Comparison of ENCODE assay signal across 1 cellular context in genomic region chr6:163329991-163330390, GRCh38.
TF ChIP-seq lines count a peak whose summit lies in the region.

No MANE protein-coding gene starts in this region.

TF ChIP-seq in GM23338, 12 proteins besides CTCF, POLR2A, EP300 and RAD21 (continued from another document):
- TF ChIP-seq ZNF114 (CRISPR knock-in tag; IDR thresholded peaks at IDR 0.05) (no peak), NANOG (IDR thresholded peaks at IDR 0.05; ENCODE audit: borderline replicate concordance) (no peak), STAT1 (IDR thresholded peaks at IDR 0.05; ENCODE audit: unreplicated experiment) (no peak), EZH2phosphoT487 (IDR thresholded peaks at IDR 0.05; ENCODE audit: unreplicated experiment) (no peak)
- TF ChIP-seq, protein P1, sequence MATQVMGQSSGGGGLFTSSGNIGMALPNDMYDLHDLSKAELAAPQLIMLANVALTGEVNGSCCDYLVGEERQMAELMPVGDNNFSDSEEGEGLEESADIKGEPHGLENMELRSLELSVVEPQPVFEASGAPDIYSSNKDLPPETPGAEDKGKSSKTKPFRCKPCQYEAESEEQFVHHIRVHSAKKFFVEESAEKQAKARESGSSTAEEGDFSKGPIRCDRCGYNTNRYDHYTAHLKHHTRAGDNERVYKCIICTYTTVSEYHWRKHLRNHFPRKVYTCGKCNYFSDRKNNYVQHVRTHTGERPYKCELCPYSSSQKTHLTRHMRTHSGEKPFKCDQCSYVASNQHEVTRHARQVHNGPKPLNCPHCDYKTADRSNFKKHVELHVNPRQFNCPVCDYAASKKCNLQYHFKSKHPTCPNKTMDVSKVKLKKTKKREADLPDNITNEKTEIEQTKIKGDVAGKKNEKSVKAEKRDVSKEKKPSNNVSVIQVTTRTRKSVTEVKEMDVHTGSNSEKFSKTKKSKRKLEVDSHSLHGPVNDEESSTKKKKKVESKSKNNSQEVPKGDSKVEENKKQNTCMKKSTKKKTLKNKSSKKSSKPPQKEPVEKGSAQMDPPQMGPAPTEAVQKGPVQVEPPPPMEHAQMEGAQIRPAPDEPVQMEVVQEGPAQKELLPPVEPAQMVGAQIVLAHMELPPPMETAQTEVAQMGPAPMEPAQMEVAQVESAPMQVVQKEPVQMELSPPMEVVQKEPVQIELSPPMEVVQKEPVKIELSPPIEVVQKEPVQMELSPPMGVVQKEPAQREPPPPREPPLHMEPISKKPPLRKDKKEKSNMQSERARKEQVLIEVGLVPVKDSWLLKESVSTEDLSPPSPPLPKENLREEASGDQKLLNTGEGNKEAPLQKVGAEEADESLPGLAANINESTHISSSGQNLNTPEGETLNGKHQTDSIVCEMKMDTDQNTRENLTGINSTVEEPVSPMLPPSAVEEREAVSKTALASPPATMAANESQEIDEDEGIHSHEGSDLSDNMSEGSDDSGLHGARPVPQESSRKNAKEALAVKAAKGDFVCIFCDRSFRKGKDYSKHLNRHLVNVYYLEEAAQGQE (IDR thresholded peaks at IDR 0.05; ENCODE audit: unreplicated experiment): no peak
- TF ChIP-seq, protein P2, sequence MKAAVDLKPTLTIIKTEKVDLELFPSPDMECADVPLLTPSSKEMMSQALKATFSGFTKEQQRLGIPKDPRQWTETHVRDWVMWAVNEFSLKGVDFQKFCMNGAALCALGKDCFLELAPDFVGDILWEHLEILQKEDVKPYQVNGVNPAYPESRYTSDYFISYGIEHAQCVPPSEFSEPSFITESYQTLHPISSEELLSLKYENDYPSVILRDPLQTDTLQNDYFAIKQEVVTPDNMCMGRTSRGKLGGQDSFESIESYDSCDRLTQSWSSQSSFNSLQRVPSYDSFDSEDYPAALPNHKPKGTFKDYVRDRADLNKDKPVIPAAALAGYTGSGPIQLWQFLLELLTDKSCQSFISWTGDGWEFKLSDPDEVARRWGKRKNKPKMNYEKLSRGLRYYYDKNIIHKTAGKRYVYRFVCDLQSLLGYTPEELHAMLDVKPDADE (IDR thresholded peaks at IDR 0.05): no peak
